8 cellular contexts compared by ENCODE assay signal in the genomic region with DNA sequence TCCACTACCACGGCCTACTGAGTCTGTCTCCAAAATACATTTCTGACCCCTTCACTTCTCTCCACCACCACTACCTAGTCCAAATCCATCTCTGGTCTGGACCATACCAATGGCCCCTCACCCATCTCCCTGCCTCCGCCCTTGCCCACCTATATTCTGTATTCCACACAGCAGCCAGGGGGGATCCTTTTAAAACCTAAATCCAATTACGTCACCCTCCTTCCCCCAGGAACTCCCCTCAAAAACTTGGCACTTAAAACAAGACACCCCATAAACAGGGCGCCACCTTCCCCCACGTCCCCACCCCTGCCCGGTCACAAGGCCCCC. TPM values are rescaled to one million over a fixed set of nuclear protein-coding genes. Genes with fewer than 3 reads are reported as not detected.
DNase-seq lines count a peak whose midpoint lies in the region; ATAC-seq lines count a peak whose summit lies in the region.

No MANE protein-coding gene starts in this region.

- H3K4me3 ChIP-seq in HUES6 (ENCODE audit: low read depth, low read length) (peak overlapping the region; percentile 93), iPS-18c (ENCODE audit: insufficient read depth, low read depth, low read length) (peak overlapping the region; percentile 96)

- H3K4me1 ChIP-seq in HUES6 (ENCODE audit: control insufficient read depth, insufficient read depth, low read length) = peaks cover 8% of the 10 kb centered on the region

- H3K36me3 ChIP-seq in HUES6 (ENCODE audit: control insufficient read depth, insufficient read depth, low read length) = peaks cover 41% of the 10 kb centered on the region

- peak overlapping the region; percentile 82 for H3K9ac ChIP-seq in HUES6 (ENCODE audit: low read length)

- no peak for ATAC-seq in stimulated activated naive B cell treated with anti-CD40 and anti-IgM and Interleukin-4, amounts not matched to agents 10 μg/mL and 1 μg/mL and 100 μg/mL, for 72 hours (replicated peaks)
- no peak for ATAC-seq in GM21447 (IDR thresholded peaks at IDR 0.05; ENCODE audit: unreplicated experiment)
- no peak for ATAC-seq in HG02759 (IDR thresholded peaks at IDR 0.05; ENCODE audit: unreplicated experiment)

- H3K9me3 ChIP-seq in HUES6 (ENCODE audit: control insufficient read depth, insufficient read depth, low read depth, low read length) = peaks cover 6% of the 10 kb centered on the region; the same call in 1 of the 2 replicates
- H3K9me3 ChIP-seq in iPS-18c (ENCODE audit: control insufficient read depth, insufficient read depth, low read length) = no peaks in the 10 kb centered on the region

- peaks cover 19% of the 10 kb centered on the region for H3K4me1 Mint-ChIP-seq in activated T-helper 2 cell treated with anti-CD3 and anti-CD28 coated beads, Interferon-gamma antibody, Interleukin-2, Interleukin-4, amounts not matched to agents 10 μg/mL and 5 μg/mL and 100 μg/mL, durations not matched to agents 14 hours and 24 hours and 36 hours (ENCODE audit: low read depth)
- peaks cover 19 to 22% of the 10 kb centered on the region in 2 donors for H3K4me1 Mint-ChIP-seq in stimulated activated naive B cell treated with anti-CD40 and anti-IgM and Interleukin-4, amounts not matched to agents 10 μg/mL and 1 μg/mL and 100 μg/mL, for 72 hours

- peak overlapping the region; percentile 95 for H3K27ac Mint-ChIP-seq in activated T-helper 2 cell treated with anti-CD3 and anti-CD28 coated beads, Interferon-gamma antibody, Interleukin-2, Interleukin-4, amounts not matched to agents 10 μg/mL and 5 μg/mL and 100 μg/mL, durations not matched to agents 14 hours and 24 hours and 36 hours
- H3K27ac Mint-ChIP-seq in stimulated activated naive B cell treated with anti-CD40 and anti-IgM and Interleukin-4, amounts not matched to agents 10 μg/mL and 1 μg/mL and 100 μg/mL, for 72 hours = peak overlapping the region; percentile 99

- intact Hi-C loops in activated T-helper 2 cell treated with anti-CD3 and anti-CD28 coated beads, Interferon-gamma antibody, Interleukin-2, Interleukin-4, amounts not matched to agents 10 μg/mL and 5 μg/mL and 100 μg/mL, durations not matched to agents 14 hours and 24 hours and 36 hours (cut with micrococcal nuclease) = loop anchor here (10.0 kb wide), 1 partner anchor 126 kb away; no protein-coding TSS in a partner anchor

- peaks cover 3% of the 10 kb centered on the region for H3K27me3 Mint-ChIP-seq in activated T-helper 2 cell treated with anti-CD3 and anti-CD28 coated beads, Interferon-gamma antibody, Interleukin-2, Interleukin-4, amounts not matched to agents 10 μg/mL and 5 μg/mL and 100 μg/mL, durations not matched to agents 14 hours and 24 hours and 36 hours (ENCODE audit: low read depth)
- H3K27me3 Mint-ChIP-seq in stimulated activated naive B cell treated with anti-CD40 and anti-IgM and Interleukin-4, amounts not matched to agents 10 μg/mL and 1 μg/mL and 100 μg/mL, for 72 hours = peaks cover 7 to 16% of the 10 kb centered on the region in 2 donors

- peaks cover 7% of the 10 kb centered on the region; the same call in 1 of the 2 replicates for H3K27me3 ChIP-seq in HUES6 (ENCODE audit: control insufficient read depth, insufficient read depth, low read length)

- H3K9me3 Mint-ChIP-seq in activated T-helper 2 cell treated with anti-CD3 and anti-CD28 coated beads, Interferon-gamma antibody, Interleukin-2, Interleukin-4, amounts not matched to agents 10 μg/mL and 5 μg/mL and 100 μg/mL, durations not matched to agents 14 hours and 24 hours and 36 hours = no peaks in the 10 kb centered on the region
- no peaks in the 10 kb centered on the region for H3K9me3 Mint-ChIP-seq in stimulated activated naive B cell treated with anti-CD40 and anti-IgM and Interleukin-4, amounts not matched to agents 10 μg/mL and 1 μg/mL and 100 μg/mL, for 72 hours

- no peak for DNase-seq in activated T-helper 2 cell treated with anti-CD3 and anti-CD28 coated beads, Interferon-gamma antibody, Interleukin-2, Interleukin-4, amounts not matched to agents 10 μg/mL and 5 μg/mL and 100 μg/mL, durations not matched to agents 14 hours and 24 hours and 36 hours (ENCODE audit: low spot score)
- no peak for DNase-seq in stimulated activated naive B cell treated with anti-CD40 and anti-IgM and Interleukin-4, amounts not matched to agents 10 μg/mL and 1 μg/mL and 100 μg/mL, for 72 hours
- no peak for DNase-seq in hippocampal formation (lab: John Stamatoyannopoulos, UW)
- DNase-seq in nucleus accumbens (lab: John Stamatoyannopoulos, UW) = no peak

- H3K27ac ChIP-seq in HUES6 (ENCODE audit: low read depth, low read length) = peak overlapping the region; percentile 41

- H3K36me3 Mint-ChIP-seq in activated T-helper 2 cell treated with anti-CD3 and anti-CD28 coated beads, Interferon-gamma antibody, Interleukin-2, Interleukin-4, amounts not matched to agents 10 μg/mL and 5 μg/mL and 100 μg/mL, durations not matched to agents 14 hours and 24 hours and 36 hours (ENCODE audit: low read depth) = peaks cover 37% of the 10 kb centered on the region
- H3K36me3 Mint-ChIP-seq in stimulated activated naive B cell treated with anti-CD40 and anti-IgM and Interleukin-4, amounts not matched to agents 10 μg/mL and 1 μg/mL and 100 μg/mL, for 72 hours = peaks cover 29 to 35% of the 10 kb centered on the region in 2 donors

- H3K4me3 Mint-ChIP-seq in activated T-helper 2 cell treated with anti-CD3 and anti-CD28 coated beads, Interferon-gamma antibody, Interleukin-2, Interleukin-4, amounts not matched to agents 10 μg/mL and 5 μg/mL and 100 μg/mL, durations not matched to agents 14 hours and 24 hours and 36 hours (ENCODE audit: low read depth) = peak overlapping the region; percentile 86
- H3K4me3 Mint-ChIP-seq in stimulated activated naive B cell treated with anti-CD40 and anti-IgM and Interleukin-4, amounts not matched to agents 10 μg/mL and 1 μg/mL and 100 μg/mL, for 72 hours = peak overlapping the region; percentile 91 to 97

RNA-seq across cellular contexts. Expression of a gene that starts 0.7 kb away (rescaled TPM):
- total RNA-seq in activated T-helper 2 cell treated with anti-CD3 and anti-CD28 coated beads, Interferon-gamma antibody, Interleukin-2, Interleukin-4, amounts not matched to agents 10 μg/mL and 5 μg/mL and 100 μg/mL, durations not matched to agents 14 hours and 24 hours and 36 hours = 15.5 and 16.4 TPM in 2 replicates

RNA-seq across cellular contexts. Expression of a gene that starts 16.8 kb away (rescaled TPM):
- not detected in 2 replicates for total RNA-seq in activated T-helper 2 cell treated with anti-CD3 and anti-CD28 coated beads, Interferon-gamma antibody, Interleukin-2, Interleukin-4, amounts not matched to agents 10 μg/mL and 5 μg/mL and 100 μg/mL, durations not matched to agents 14 hours and 24 hours and 36 hours

RNA-seq across cellular contexts. Expression of a gene that starts 59.1 kb away (rescaled TPM):
- not detected in 2 replicates for total RNA-seq in activated T-helper 2 cell treated with anti-CD3 and anti-CD28 coated beads, Interferon-gamma antibody, Interleukin-2, Interleukin-4, amounts not matched to agents 10 μg/mL and 5 μg/mL and 100 μg/mL, durations not matched to agents 14 hours and 24 hours and 36 hours
